11 cellular contexts compared by ENCODE assay signal in the genomic region with DNA sequence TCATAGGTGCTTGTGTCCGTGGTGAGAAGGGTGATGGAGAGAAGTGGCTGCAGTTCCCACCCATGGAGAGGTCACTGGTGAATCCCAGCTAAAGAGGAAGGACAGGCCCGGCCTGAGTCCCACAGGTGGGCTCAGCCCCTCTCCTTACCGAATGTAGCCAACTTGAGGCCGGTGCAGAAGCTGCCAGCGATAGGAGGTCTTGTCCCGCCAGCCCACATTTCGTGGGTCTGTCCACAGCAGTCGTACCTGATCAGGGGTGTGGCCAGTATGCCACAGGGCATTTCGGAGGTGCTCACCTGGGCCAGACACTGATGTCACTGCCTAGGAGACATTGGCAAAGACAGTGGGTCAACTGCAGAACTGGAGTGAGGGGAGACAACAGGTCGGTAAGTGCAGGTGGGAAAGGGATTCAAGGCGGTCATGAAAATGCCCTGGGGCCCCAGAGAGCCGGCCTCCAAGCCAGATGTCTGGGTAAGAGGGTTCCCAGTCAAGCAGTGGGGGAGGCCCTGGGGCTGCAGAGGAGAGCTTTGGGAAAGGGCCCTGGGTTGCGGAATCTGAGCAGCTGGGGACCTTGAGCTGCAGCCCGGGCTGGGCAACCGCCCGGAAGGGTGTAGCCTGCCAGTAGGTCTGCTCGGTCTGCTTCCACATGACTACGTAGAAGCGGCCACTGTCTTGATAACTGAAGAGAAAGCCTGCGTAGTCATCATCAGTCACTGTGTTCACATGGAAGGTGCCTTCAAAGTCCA. TPM values are rescaled to one million over a fixed set of nuclear protein-coding genes. Genes with fewer than 3 reads are reported as not detected.
DNase-seq lines count a peak whose midpoint lies in the region; ATAC-seq and TF ChIP-seq lines count a peak whose summit lies in the region.
"Had no signal": no experiment of that assay in that cellular context is flagged by ENCODE, and none has a peak within 500 bp of the region (broad histone marks: within the 10 kb centered on the region; RNA-seq: fewer than 3 reads in every experiment).

No MANE protein-coding gene starts in this region.

- H3K4me3 ChIP-seq in CD4-positive, CD25-positive, alpha-beta regulatory T cell (ENCODE audit: low read depth, low read length), result no peak overlapping the region
- H3K4me3 ChIP-seq in NT2/D1 (ENCODE audit: insufficient read length, low read depth) (peak overlapping the region; percentile 91), fibroblast of the aortic adventitia (ENCODE audit: low read depth, low read length) (no peak overlapping the region), ascending aorta (no peak overlapping the region)

- H3K9me3 Mint-ChIP-seq in CD4-positive, CD25-positive, alpha-beta regulatory T cell, result peaks cover 0 to 2% (median 0%) of the 10 kb centered on the region in 7 donors
- H3K9me3 Mint-ChIP-seq in neural crest cell, result no peaks in the 10 kb centered on the region
- H3K9me3 Mint-ChIP-seq: activated naive CD4-positive, alpha-beta T cell treated with anti-CD3 and anti-CD28 coated beads, Interleukin-2, amount 10 ng/mL, durations not matched to agents 7 days and 5 days had no signal

- peaks cover 0 to 35% (median 20%) of the 10 kb centered on the region in 4 donors for H3K4me1 Mint-ChIP-seq in CD4-positive, CD25-positive, alpha-beta regulatory T cell
- H3K4me1 Mint-ChIP-seq in neural crest cell, result peaks cover 69% of the 10 kb centered on the region

- H3K4me3 Mint-ChIP-seq in CD4-positive, CD25-positive, alpha-beta regulatory T cell, result peak overlapping the region in 2 of 4 donors; percentile 68 to 88
- H3K4me3 Mint-ChIP-seq in neural crest cell, result peak overlapping the region; percentile 96

- no peak for TF ChIP-seq CTCF in fibroblast of the aortic adventitia (IDR thresholded peaks at IDR 0.05; ENCODE audit: insufficient read depth, low read length)
- no peak for TF ChIP-seq CTCF in neural crest cell (conservative IDR thresholded peaks at IDR 0.05)
- no peak for TF ChIP-seq CTCF in ascending aorta (IDR thresholded peaks at IDR 0.05)

- intact Hi-C loops in ascending aorta (cut with DNase I), result no loop called here

- no peaks in the 10 kb centered on the region for H3K27me3 ChIP-seq in CD4-positive, CD25-positive, alpha-beta regulatory T cell (ENCODE audit: control insufficient read depth, insufficient read depth, low read length)
- H3K27me3 ChIP-seq in NT2/D1 (ENCODE audit: insufficient read depth, insufficient read length), result no peaks in the 10 kb centered on the region
- H3K27me3 ChIP-seq in ascending aorta, result no peaks in the 10 kb centered on the region

- H3K36me3 Mint-ChIP-seq in CD4-positive, CD25-positive, alpha-beta regulatory T cell, result peaks cover 7% of the 10 kb centered on the region
- H3K36me3 Mint-ChIP-seq in neural crest cell (ENCODE audit: low read depth), result peaks cover 33% of the 10 kb centered on the region

- H3K27me3 Mint-ChIP-seq in CD4-positive, CD25-positive, alpha-beta regulatory T cell, result no peaks in the 10 kb centered on the region
- peaks cover 5% of the 10 kb centered on the region for H3K27me3 Mint-ChIP-seq in neural crest cell (ENCODE audit: low read depth)
- H3K27me3 Mint-ChIP-seq: activated naive CD4-positive, alpha-beta T cell treated with anti-CD3 and anti-CD28 coated beads, Interleukin-2, amount 10 ng/mL, durations not matched to agents 7 days and 5 days had no signal

- no peak overlapping the region for H3K27ac ChIP-seq in CD4-positive, CD25-positive, alpha-beta regulatory T cell (ENCODE audit: insufficient read depth, low read length, poor library complexity, severe bottlenecking)
- H3K27ac ChIP-seq in ascending aorta, result no peak overlapping the region

- H3K9me3 ChIP-seq in CD4-positive, CD25-positive, alpha-beta regulatory T cell (ENCODE audit: control insufficient read depth in 2 of 2, low read length in 2 of 2), result no peaks in the 10 kb centered on the region
- H3K9me3 ChIP-seq in NT2/D1 (ENCODE audit: insufficient read depth, low read length) (no peaks in the 10 kb centered on the region), ascending aorta (no peaks in the 10 kb centered on the region)

- no peak for DNase-seq in CD4-positive, CD25-positive, alpha-beta regulatory T cell
- DNase-seq in NT2/D1 (ENCODE audit: low read depth, low spot score), result no peak
- DNase-seq in fibroblast of the aortic adventitia (ENCODE audit: low read depth), result peak; percentile 59
- no peak for DNase-seq in neural crest cell (ENCODE audit: low read depth, low spot score)
- no peak for DNase-seq in HT-29 (ENCODE audit: low spot score)
- DNase-seq in GM19238 (ENCODE audit: insufficient read length, low spot score), result no peak
- no peak for DNase-seq in ascending aorta (ENCODE audit: low spot score in 2 of 2)
- DNase-seq: activated CD4-positive, CD25-positive, alpha-beta regulatory T cell; activated naive CD4-positive, alpha-beta T cell treated with anti-CD3 and anti-CD28 coated beads, Interleukin-2, amount 10 ng/mL, durations not matched to agents 7 days and 5 days; NCI-H510A had no signal

- H3K4me1 ChIP-seq in CD4-positive, CD25-positive, alpha-beta regulatory T cell (ENCODE audit: control insufficient read depth, insufficient read depth, low read length, poor library complexity, severe bottlenecking), result peaks cover 33% of the 10 kb centered on the region
- H3K4me1 ChIP-seq in NT2/D1 (ENCODE audit: insufficient read depth, insufficient read length), result peaks cover 28% of the 10 kb centered on the region
- H3K4me1 ChIP-seq in ascending aorta, result peaks cover 19 to 20% of the 10 kb centered on the region in 2 donors

- peak overlapping the region; percentile 2 to 80 (median 32) for H3K27ac Mint-ChIP-seq in CD4-positive, CD25-positive, alpha-beta regulatory T cell
- H3K27ac Mint-ChIP-seq in neural crest cell (ENCODE audit: unreplicated experiment), result peak overlapping the region; percentile 93
- H3K27ac Mint-ChIP-seq: activated naive CD4-positive, alpha-beta T cell treated with anti-CD3 and anti-CD28 coated beads, Interleukin-2, amount 10 ng/mL, durations not matched to agents 7 days and 5 days had no signal

- no peaks in the 10 kb centered on the region for H3K36me3 ChIP-seq in CD4-positive, CD25-positive, alpha-beta regulatory T cell (ENCODE audit: control insufficient read depth, insufficient read depth, low read length)
- H3K36me3 ChIP-seq in NT2/D1 (ENCODE audit: insufficient read depth, insufficient read length, low read length), result peaks cover 65% of the 10 kb centered on the region
- peaks cover 7 to 38% of the 10 kb centered on the region in 2 donors for H3K36me3 ChIP-seq in ascending aorta

- ATAC-seq in CD4-positive, CD25-positive, alpha-beta regulatory T cell (ENCODE audit: low read depth in 2 of 2), result no peak
- ATAC-seq in GM19397 (IDR thresholded peaks at IDR 0.05; ENCODE audit: unreplicated experiment), result no peak

- H3K9ac ChIP-seq in NT2/D1 (ENCODE audit: insufficient read length, low read depth), result peak overlapping the region; percentile 96

RNA-seq across cellular contexts. Expression of gene THBS3, which starts 10.6 kb away (rescaled TPM):
- total RNA-seq in CD4-positive, CD25-positive, alpha-beta regulatory T cell, result 18.4 TPM
- 1 to 10 TPM; 2.7 to 4.1 (median 3.7) TPM for polyA plus RNA-seq in CD4-positive, CD25-positive, alpha-beta regulatory T cell
- total RNA-seq in fibroblast of the aortic adventitia (ENCODE audit: low replicate concordance) (29.3 and 41.1 TPM in 2 replicates), neural crest cell (21.4 TPM in 2 replicates), ascending aorta (40.3 TPM)
- total RNA-seq in HT-29 (2014; rRNA removed; shearing (Covaris generic)), result 4.2 and 7.6 TPM in 2 replicates

RNA-seq across cellular contexts. Expression of gene MTX1, which starts 11.4 kb away (rescaled TPM):
- 18.4 TPM for total RNA-seq in CD4-positive, CD25-positive, alpha-beta regulatory T cell
- polyA plus RNA-seq in CD4-positive, CD25-positive, alpha-beta regulatory T cell, result 10 to 100 TPM; 44.3 to 52.2 (median 49.0) TPM
- total RNA-seq in fibroblast of the aortic adventitia (ENCODE audit: low replicate concordance) (13.7 and 26.1 TPM in 2 replicates), neural crest cell (36.0 and 38.3 TPM in 2 replicates), ascending aorta (23.9 TPM)
- total RNA-seq in HT-29 (2014; rRNA removed; shearing (Covaris generic)), result 72.2 and 86.8 TPM in 2 replicates

RNA-seq across cellular contexts. Expression of gene TRIM46, which starts 23.4 kb away (rescaled TPM):
- 6.1 TPM for total RNA-seq in CD4-positive, CD25-positive, alpha-beta regulatory T cell
- 1 to 10 TPM in 2 of 4 donors, under 1 TPM in 2; 0.44 to 1.6 (median 0.78) TPM for polyA plus RNA-seq in CD4-positive, CD25-positive, alpha-beta regulatory T cell
- total RNA-seq in fibroblast of the aortic adventitia (ENCODE audit: low replicate concordance) (5.2 and 13.2 TPM in 2 replicates), neural crest cell (9.8 and 10.0 TPM in 2 replicates), ascending aorta (not detected)
- total RNA-seq in HT-29 (2014; rRNA removed; shearing (Covaris generic)), result not detected in 2 replicates

RNA-seq across cellular contexts. Expression of gene KRTCAP2, which starts 24.0 kb away (rescaled TPM):
- 122 TPM for total RNA-seq in CD4-positive, CD25-positive, alpha-beta regulatory T cell
- 100 to 1,000 TPM; 468 to 537 (median 507) TPM for polyA plus RNA-seq in CD4-positive, CD25-positive, alpha-beta regulatory T cell
- total RNA-seq in fibroblast of the aortic adventitia (ENCODE audit: low replicate concordance) (29.8 and 100 TPM in 2 replicates), neural crest cell (125 and 152 TPM in 2 replicates), ascending aorta (146 TPM)
- 107 and 128 TPM in 2 replicates for total RNA-seq in HT-29 (2014; rRNA removed; shearing (Covaris generic))

RNA-seq across cellular contexts. Expression of gene DPM3, which starts 56.7 kb away (rescaled TPM):
- 28.1 TPM for total RNA-seq in CD4-positive, CD25-positive, alpha-beta regulatory T cell
- 100 to 1,000 TPM in 3 of 4 donors, 10 to 100 TPM in 1; 98.3 to 116 (median 101) TPM for polyA plus RNA-seq in CD4-positive, CD25-positive, alpha-beta regulatory T cell
- 26.1 and 46.3 TPM in 2 replicates for total RNA-seq in fibroblast of the aortic adventitia (ENCODE audit: low replicate concordance)
- total RNA-seq in neural crest cell, result 77.7 and 80.0 TPM in 2 replicates
- total RNA-seq in HT-29 (2014; rRNA removed; shearing (Covaris generic)), result 86.2 and 100 TPM in 2 replicates
- total RNA-seq in ascending aorta, result 78.2 TPM
